8 cellular contexts compared by ENCODE assay signal in genomic region chr12:51218607-51219161, GRCh38. TPM values are rescaled to one million over a fixed set of nuclear protein-coding genes. Genes with fewer than 3 reads are reported as not detected.
DNase-seq lines count a peak whose midpoint lies in the region; ATAC-seq and TF ChIP-seq lines count a peak whose summit lies in the region.

No MANE protein-coding gene starts in this region.

- peak overlapping the region; percentile 57 for H3K56ac ChIP-seq in IMR-90 (ENCODE audit: extremely low read depth, insufficient read depth, low read length)

- peak overlapping the region; percentile 98 for H2AFZ ChIP-seq in IMR-90 (replicated peaks; ENCODE audit: low read length, poor library complexity)

- peak overlapping the region; percentile 81 to 93 (median 92) for H3K4me3 Mint-ChIP-seq in immature natural killer cell
- peak overlapping the region; percentile 82 to 91 for H3K4me3 Mint-ChIP-seq in stimulated activated naive B cell treated with anti-CD40 and anti-IgM and Interleukin-4, amounts not matched to agents 10 μg/mL and 1 μg/mL and 100 μg/mL, for 72 hours

- in situ Hi-C loops in IMR-90 (cut with MboI; ENCODE audit: low sequenced_read_pairs), result no loop called here

- peaks cover 0 to 10% (median 7%) of the 10 kb centered on the region in 11 experiments; a peak in 11 of 22 replicates for H3K27me3 ChIP-seq in BLaER1 treated with 17β-estradiol and CSF1 and Interleukin-3, amounts not matched to agents 10 nM and 100 nM
- H3K27me3 ChIP-seq in IMR-90 (ENCODE audit: control insufficient read depth, insufficient read depth, low read length), result no peaks in the 10 kb centered on the region

- WGBS in IMR-90 (ENCODE audit: extremely low coverage in 2 of 2, insufficient read length in 1 of 2), 2 experiments, result no CpG with 5 or more reads among the region's 10 CpGs

- BruUV-seq in IMR-90 (replicated peaks; lab: Mats Ljungman, UMichigan), result no TSS peak

- ATAC-seq in IMR-90 (ENCODE audit: low read depth) (no peak), HG02981 (IDR thresholded peaks at IDR 0.05; ENCODE audit: unreplicated experiment) (no peak)
- ATAC-seq in stimulated activated naive B cell treated with anti-CD40 and anti-IgM and Interleukin-4, amounts not matched to agents 10 μg/mL and 1 μg/mL and 100 μg/mL, for 72 hours (replicated peaks), result no peak

- DNase-seq in IMR-90 (no peak), immature natural killer cell (no peak)
- DNase-seq in stimulated activated naive B cell treated with anti-CD40 and anti-IgM and Interleukin-4, amounts not matched to agents 10 μg/mL and 1 μg/mL and 100 μg/mL, for 72 hours, result no peak
- no peak for DNase-seq in effector CD8-positive, alpha-beta T cell (lab: John Stamatoyannopoulos, UW)
- DNase-seq in stimulated activated CD4-positive, alpha-beta T cell treated with anti-CD3 and anti-CD28 coated beads, Interleukin-1b, Interleukin-23, amount 100 ng/mL, for 48 hours, result no peak

- H3K9me3 ChIP-seq in BLaER1 treated with 17β-estradiol and CSF1 and Interleukin-3, amounts not matched to agents 10 nM and 100 nM (replicated peaks in 1 of 11), result no peaks in the 10 kb centered on the region
- H3K9me3 ChIP-seq in IMR-90 (ENCODE audit: control insufficient read depth, insufficient read depth, low read length), result no peaks in the 10 kb centered on the region

- H3K18ac ChIP-seq in IMR-90 (ENCODE audit: low read depth, low read length), result peak overlapping the region; percentile 90; the same call in 1 of the 2 replicates

- H3K27ac ChIP-seq in BLaER1 treated with 17β-estradiol and CSF1 and Interleukin-3, amounts not matched to agents 10 nM and 100 nM, result peak overlapping the region; percentile 76 to 88 (median 82)
- H3K27ac ChIP-seq in IMR-90 (ENCODE audit: insufficient read depth, low read length), result peak overlapping the region; percentile 82
- peak overlapping the region; percentile 92 for H3K27ac ChIP-seq in angular gyrus (ENCODE audit: low read depth, low read length)

- H3K4me1 ChIP-seq in BLaER1 treated with 17β-estradiol and CSF1 and Interleukin-3, amounts not matched to agents 10 nM and 100 nM, result peaks cover 8 to 23% (median 16%) of the 10 kb centered on the region in 10 experiments
- H3K4me1 ChIP-seq in IMR-90 (ENCODE audit: control insufficient read depth, insufficient read depth, low read length), result peaks cover 4% of the 10 kb centered on the region

- H3K9ac ChIP-seq in BLaER1 treated with 17β-estradiol and CSF1 and Interleukin-3, amounts not matched to agents 10 nM and 100 nM, result peak overlapping the region; percentile 76 to 93 (median 85)
- H3K9ac ChIP-seq in IMR-90 (ENCODE audit: low read depth, low read length), result peak overlapping the region; percentile 85

- peak overlapping the region; percentile 74 for H4K5ac ChIP-seq in IMR-90 (ENCODE audit: low read depth, low read length)

- TF ChIP-seq CTCF in IMR-90 (conservative IDR thresholded peaks at IDR 0.05; ENCODE audit: low read depth, low read length), result no peak

- no peaks in the 10 kb centered on the region for H3K9me3 Mint-ChIP-seq in immature natural killer cell
- no peaks in the 10 kb centered on the region for H3K9me3 Mint-ChIP-seq in stimulated activated naive B cell treated with anti-CD40 and anti-IgM and Interleukin-4, amounts not matched to agents 10 μg/mL and 1 μg/mL and 100 μg/mL, for 72 hours

- TF ChIP-seq RAD21 in IMR-90 (IDR thresholded peaks at IDR 0.05; ENCODE audit: low read length), result no peak

- H3K14ac ChIP-seq in IMR-90 (replicated peaks; ENCODE audit: low read depth, low read length), result peak overlapping the region; percentile 94

- POLR2A ChIA-PET in IMR-90 (lab: Charles Lee; ENCODE audit: unreplicated experiment), result interaction anchor here (0.6 kb wide), 1 partner anchor 11 kb away, joined by 3 read pairs; no protein-coding TSS in a partner anchor

- H3K27ac Mint-ChIP-seq in immature natural killer cell, result peak overlapping the region; percentile 75 to 95 (median 89)
- H3K27ac Mint-ChIP-seq in stimulated activated naive B cell treated with anti-CD40 and anti-IgM and Interleukin-4, amounts not matched to agents 10 μg/mL and 1 μg/mL and 100 μg/mL, for 72 hours, result peak overlapping the region; percentile 97

- CTCF ChIA-PET in IMR-90 (lab: Yijun Ruan, JAX), result interaction anchor here (0.6 kb wide), 1 partner anchor 120 kb away, joined by 3 read pairs; no protein-coding TSS in a partner anchor

- peaks cover 14 to 27% of the 10 kb centered on the region in 2 experiments; a peak in 3 of 4 replicates for H3K79me1 ChIP-seq in IMR-90 (ENCODE audit: low read depth in 1 of 2, low read length in 2 of 2)

- no peaks in the 10 kb centered on the region for H4K20me1 ChIP-seq in BLaER1 treated with 17β-estradiol and CSF1 and Interleukin-3, amounts not matched to agents 10 nM and 100 nM
- no peaks in the 10 kb centered on the region for H4K20me1 ChIP-seq in IMR-90 (ENCODE audit: insufficient read depth, low read length)

- H4K91ac ChIP-seq in IMR-90 (ENCODE audit: insufficient read depth, low read depth, low read length), result peak overlapping the region; percentile 92

- H2BK15ac ChIP-seq in IMR-90 (ENCODE audit: low read depth, low read length), result peak overlapping the region; percentile 87; the same call in 2 of the 3 replicates

- intact Hi-C loops in IMR-90 (cut with micrococcal nuclease), result no loop called here

- peak overlapping the region; percentile 97 for H3K4ac ChIP-seq in IMR-90 (ENCODE audit: low read depth, low read length)

- no peaks in the 10 kb centered on the region for H3K36me3 Mint-ChIP-seq in immature natural killer cell
- peaks cover 4 to 5% of the 10 kb centered on the region in 2 donors for H3K36me3 Mint-ChIP-seq in stimulated activated naive B cell treated with anti-CD40 and anti-IgM and Interleukin-4, amounts not matched to agents 10 μg/mL and 1 μg/mL and 100 μg/mL, for 72 hours

- peak overlapping the region; percentile 92 for H2BK120ac ChIP-seq in IMR-90 (ENCODE audit: low read depth, low read length)

- H3K4me2 ChIP-seq in BLaER1 treated with 17β-estradiol and CSF1 and Interleukin-3, amounts not matched to agents 10 nM and 100 nM, result peak overlapping the region; percentile 76 to 95 (median 91)
- H3K4me2 ChIP-seq in IMR-90 (ENCODE audit: low read depth, low read length), result peak overlapping the region; percentile 98

- H4K8ac ChIP-seq in IMR-90 (ENCODE audit: low read depth in 2 of 2, low read length in 2 of 2), result peak overlapping the region; percentile 95 to 98

- dilution Hi-C loops in IMR-90 (cut with HindIII; ENCODE audit: low sequenced_read_pairs, unreplicated experiment), result no loop called here

- H2AK5ac ChIP-seq in IMR-90 (ENCODE audit: low read depth, low read length), result peak overlapping the region; percentile 87

- H3K9me1 ChIP-seq in IMR-90 (ENCODE audit: insufficient read depth, low read length), result peaks cover 9% of the 10 kb centered on the region

- peaks cover 3 to 6% (median 5%) of the 10 kb centered on the region in 3 donors for H3K27me3 Mint-ChIP-seq in immature natural killer cell (ENCODE audit: low read depth in 3 of 3)
- H3K27me3 Mint-ChIP-seq in stimulated activated naive B cell treated with anti-CD40 and anti-IgM and Interleukin-4, amounts not matched to agents 10 μg/mL and 1 μg/mL and 100 μg/mL, for 72 hours, result no peaks in the 10 kb centered on the region

- H3K36me3 ChIP-seq in BLaER1 treated with 17β-estradiol and CSF1 and Interleukin-3, amounts not matched to agents 10 nM and 100 nM, result no peaks in the 10 kb centered on the region
- 0 out of 2 replicates have a peak, but pooled peaks cover 1% of the 10 kb centered on the region for H3K36me3 ChIP-seq in IMR-90 (ENCODE audit: control insufficient read depth, insufficient read depth, low read length)

- peak overlapping the region; percentile 85 for H2BK5ac ChIP-seq in IMR-90 (ENCODE audit: low read depth, low read length, poor library complexity, severe bottlenecking)

- H2AK9ac ChIP-seq in IMR-90 (replicated peaks; ENCODE audit: low read depth, low read length, poor library complexity), result peak overlapping the region; percentile 59

- H3K23ac ChIP-seq in IMR-90 (ENCODE audit: low read depth, low read length), result peak overlapping the region; percentile 96

- peak overlapping the region; percentile 66 to 78 (median 71) for H3K4me3 ChIP-seq in BLaER1 treated with 17β-estradiol and CSF1 and Interleukin-3, amounts not matched to agents 10 nM and 100 nM
- H3K4me3 ChIP-seq in IMR-90 (ENCODE audit: insufficient read depth, low read depth, low read length), result peak overlapping the region; percentile 77

- 0 out of 2 replicates have a peak overlapping the region, but pooled peaks have one; percentile 84 for H2BK20ac ChIP-seq in IMR-90 (ENCODE audit: low read depth, low read length)

- TF ChIP-seq POLR2A in IMR-90 (IDR thresholded peaks at IDR 0.05; ENCODE audit: low read depth, low read length), result no peak

- H3K4me1 Mint-ChIP-seq in immature natural killer cell, result peaks cover 13 to 21% of the 10 kb centered on the region in 2 donors
- H3K4me1 Mint-ChIP-seq in stimulated activated naive B cell treated with anti-CD40 and anti-IgM and Interleukin-4, amounts not matched to agents 10 μg/mL and 1 μg/mL and 100 μg/mL, for 72 hours, result peaks cover 13 to 24% of the 10 kb centered on the region in 2 donors

TF ChIP-seq in IMR-90, 13 proteins besides CTCF, POLR2A, EP300 and RAD21 (continues in another document):
- no peak for TF ChIP-seq MXI1 (IDR thresholded peaks at IDR 0.05; ENCODE audit: borderline replicate concordance, low read depth, low read length)

RNA-seq across cellular contexts. Expression of gene POU6F1, which starts 0.8 kb away (rescaled TPM):
- 0.90 and 1.9 TPM in 2 replicates for total RNA-seq in IMR-90 (2012; rRNA removed)
- polyA plus RNA-seq in IMR-90 (2012; rRNA removed) (3.6 and 4.3 TPM in 2 replicates), immature natural killer cell (1 to 10 TPM in 1 of 3 donors, under 1 TPM in 2; 0.78 to 1.8 (median 0.86) TPM)
- 2.5 and 3.0 TPM in 2 replicates for polyA plus RNA-seq in IMR-90 (2012; cell fraction: cytosol; rRNA removed)
- 15.2 TPM in 2 replicates for polyA plus RNA-seq in IMR-90 (2012; cell fraction: nucleus; rRNA removed; ENCODE audit: low replicate concordance)

RNA-seq across cellular contexts. Expression of gene DAZAP2, which starts 19.9 kb away (rescaled TPM):
- total RNA-seq in IMR-90 (2012; rRNA removed), result 62.2 and 77.2 TPM in 2 replicates
- polyA plus RNA-seq in IMR-90 (2012; rRNA removed), result 202 and 316 TPM in 2 replicates
- polyA plus RNA-seq in IMR-90 (2012; cell fraction: cytosol; rRNA removed), result 40.8 and 243 TPM in 2 replicates
- polyA plus RNA-seq in IMR-90 (2012; cell fraction: nucleus; rRNA removed; ENCODE audit: low replicate concordance), result 114 and 133 TPM in 2 replicates
- 1,000 to 10,000 TPM; 1,137 to 2,830 (median 1,368) TPM for polyA plus RNA-seq in immature natural killer cell

RNA-seq across cellular contexts. Expression of gene TFCP2, which starts 45.7 kb away (rescaled TPM):
- 10.0 and 13.3 TPM in 2 replicates for total RNA-seq in IMR-90 (2012; rRNA removed)
- 13.8 and 15.4 TPM in 2 replicates for polyA plus RNA-seq in IMR-90 (2012; rRNA removed)
- polyA plus RNA-seq in IMR-90 (2012; cell fraction: cytosol; rRNA removed), result 4.6 and 9.0 TPM in 2 replicates
- polyA plus RNA-seq in IMR-90 (2012; cell fraction: nucleus; rRNA removed; ENCODE audit: low replicate concordance), result 3.1 and 19.2 TPM in 2 replicates
- 10 to 100 TPM; 10.1 to 16.6 (median 11.7) TPM for polyA plus RNA-seq in immature natural killer cell

RNA-seq across cellular contexts. Expression of gene SMAGP, which starts 51.5 kb away (rescaled TPM):
- 12.2 and 15.6 TPM in 2 replicates for total RNA-seq in IMR-90 (2012; rRNA removed)
- polyA plus RNA-seq in IMR-90 (2012; rRNA removed) (35.8 and 42.7 TPM in 2 replicates), immature natural killer cell (10 to 100 TPM; 26.7 to 41.9 (median 34.6) TPM)
- 17.0 and 41.6 TPM in 2 replicates for polyA plus RNA-seq in IMR-90 (2012; cell fraction: cytosol; rRNA removed)
- polyA plus RNA-seq in IMR-90 (2012; cell fraction: nucleus; rRNA removed; ENCODE audit: low replicate concordance), result 6.5 and 18.3 TPM in 2 replicates
